1 cellular context compared by ENCODE assay signal in genomic region chr9:110952018-110952864, GRCh38.
TF ChIP-seq lines count a peak whose summit lies in the region.

No MANE protein-coding gene starts in this region.

TF ChIP-seq in GM23338, 12 proteins besides CTCF, POLR2A, EP300 and RAD21 (continued from another document):
- TF ChIP-seq ZNF462 (CRISPR knock-in tag; IDR thresholded peaks at IDR 0.05) = no peak
- no peak for TF ChIP-seq ZNF114 (CRISPR knock-in tag; IDR thresholded peaks at IDR 0.05)
- no peak for TF ChIP-seq REST (IDR thresholded peaks at IDR 0.05; ENCODE audit: unreplicated experiment)
- TF ChIP-seq EZH2phosphoT487 (IDR thresholded peaks at IDR 0.05; ENCODE audit: unreplicated experiment) = no peak
